Comparison of ENCODE assay signal across 13 cellular contexts in genomic region chr3:38084969-38085942, GRCh38. TPM values are rescaled to one million over a fixed set of nuclear protein-coding genes. Genes with fewer than 3 reads are reported as not detected.
DNase-seq lines count a peak whose midpoint lies in the region; ATAC-seq and TF ChIP-seq lines count a peak whose summit lies in the region.
"Had no signal": no experiment of that assay in that cellular context is flagged by ENCODE, and none has a peak within 500 bp of the region (broad histone marks: within the 10 kb centered on the region; RNA-seq: fewer than 3 reads in every experiment).

No MANE protein-coding gene starts in this region.

- peak overlapping the region; percentile 48 for H3K4me3 Mint-ChIP-seq in Caco-2 (ENCODE audit: unreplicated experiment)
- peak overlapping the region; percentile 67 for H3K4me3 Mint-ChIP-seq in central memory CD8-positive, alpha-beta T cell

- DNase-seq in Caco-2 (no peak), NAMALWA (ENCODE audit: low spot score) (peak; percentile 30), A673 (ENCODE audit: low spot score) (no peak), NCI-H2171 (lab: John Stamatoyannopoulos, UW) (no peak)
- no peak for DNase-seq in central memory CD8-positive, alpha-beta T cell (ENCODE audit: low spot score in 2 of 2)
- no peak for DNase-seq in stimulated activated CD4-positive, alpha-beta T cell treated with anti-CD3 and anti-CD28 coated beads, Interleukin-12 subunit alpha, Interleukin-12 subunit beta, amount 100 ng/mL, for 4 hours
- DNase-seq: colonic mucosa; NCI-H1436 treated with DMSO at 0.1 percent for 48 hours; NK-92 treated with Interleukin-12 subunit alpha and Interleukin-12 subunit beta, amount 100 ng/mL, for 24 hours; transverse colon had no signal

- no peak for TF ChIP-seq CTCF in Caco-2 (IDR thresholded peaks at IDR 0.05; ENCODE audit: insufficient read depth in 1 of 2, low read depth in 1 of 2, low read length in 1 of 2, severe bottlenecking in 1 of 2, unreplicated experiment in 1 of 2)
- TF ChIP-seq CTCF in neutrophil (IDR thresholded peaks at IDR 0.05): no peak
- TF ChIP-seq CTCF in A673 (conservative IDR thresholded peaks at IDR 0.05; ENCODE audit: low read depth, low read length): no peak

- H3K36me3 ChIP-seq in Caco-2 (ENCODE audit: control insufficient read depth, insufficient read depth, low read length): no peaks in the 10 kb centered on the region
- H3K36me3 ChIP-seq in neutrophil: no peaks in the 10 kb centered on the region
- no peaks in the 10 kb centered on the region for H3K36me3 ChIP-seq in A673 (ENCODE audit: insufficient read depth, low read length, poor library complexity, severe bottlenecking)
- H3K36me3 ChIP-seq: colonic mucosa, transverse colon had no signal

- CTCF ChIA-PET in Caco-2 (lab: Charles Lee): no interaction called here
- CTCF ChIA-PET in A673 (lab: Charles Lee): no interaction called here

- H3K36me3 Mint-ChIP-seq in Caco-2 (ENCODE audit: insufficient read depth, unreplicated experiment): peaks cover 18% of the 10 kb centered on the region
- peaks cover 26% of the 10 kb centered on the region for H3K36me3 Mint-ChIP-seq in central memory CD8-positive, alpha-beta T cell (ENCODE audit: insufficient read depth)

- no peak overlapping the region for H3K4me3 ChIP-seq in Caco-2 (ENCODE audit: low read depth, low read length)
- no peak overlapping the region for H3K4me3 ChIP-seq in neutrophil (ENCODE audit: low read depth in 1 of 2, low read length in 1 of 2)
- H3K4me3 ChIP-seq in A673 (ENCODE audit: low read depth, low read length, poor library complexity, severe bottlenecking): no peak overlapping the region
- H3K4me3 ChIP-seq: colonic mucosa, transverse colon had no signal

- peak overlapping the region; percentile 83 for H3K27ac Mint-ChIP-seq in Caco-2 (ENCODE audit: unreplicated experiment)
- H3K27ac Mint-ChIP-seq in central memory CD8-positive, alpha-beta T cell (ENCODE audit: low read depth): peak overlapping the region; percentile 90

- H3K27me3 ChIP-seq in Caco-2 (replicated peaks; ENCODE audit: control insufficient read depth, insufficient read depth, low read length) (no peaks in the 10 kb centered on the region), neutrophil (no peaks in the 10 kb centered on the region), A673 (replicated peaks; ENCODE audit: insufficient read depth, low read depth, low read length, poor library complexity) (no peaks in the 10 kb centered on the region)
- H3K27me3 ChIP-seq: colonic mucosa, transverse colon had no signal

- BruUV-seq in Caco-2 (replicated peaks; lab: Mats Ljungman, UMichigan) (no TSS peak), A673 (replicated peaks; lab: Mats Ljungman, UMichigan) (no TSS peak)

- H3K27ac ChIP-seq in neutrophil (peak overlapping the region; percentile 52), A673 (ENCODE audit: low read depth, low read length, poor library complexity, severe bottlenecking) (no peak overlapping the region)
- H3K27ac ChIP-seq: colonic mucosa, parathyroid adenoma, transverse colon had no signal

- H3K4me1 Mint-ChIP-seq in Caco-2 (ENCODE audit: low read depth, unreplicated experiment): peaks cover 11% of the 10 kb centered on the region
- H3K4me1 Mint-ChIP-seq in central memory CD8-positive, alpha-beta T cell: peaks cover 7% of the 10 kb centered on the region

- H3K4me1 ChIP-seq in Caco-2 (no peaks in the 10 kb centered on the region), neutrophil (ENCODE audit: control insufficient read depth in 1 of 2, insufficient read depth in 1 of 2, low read depth in 1 of 2, low read length in 1 of 2) (peaks cover 24 to 25% of the 10 kb centered on the region in 2 experiments), A673 (ENCODE audit: insufficient read depth, low read length, poor library complexity, severe bottlenecking) (no peaks in the 10 kb centered on the region)
- H3K4me1 ChIP-seq: colonic mucosa, parathyroid adenoma, transverse colon had no signal

- intact Hi-C loops in Caco-2 (cut with micrococcal nuclease; ENCODE audit: unreplicated experiment) (no loop called here), A673 (cut with micrococcal nuclease; ENCODE audit: unreplicated experiment) (no loop called here)

- H3K9me3 Mint-ChIP-seq in Caco-2 (ENCODE audit: unreplicated experiment): peaks cover 19% of the 10 kb centered on the region
- peaks cover 8% of the 10 kb centered on the region for H3K9me3 Mint-ChIP-seq in central memory CD8-positive, alpha-beta T cell

- H3K9me3 ChIP-seq in Caco-2 (peaks cover 5% of the 10 kb centered on the region; the same call in 1 of the 2 replicates), neutrophil (no peaks in the 10 kb centered on the region), A673 (ENCODE audit: low read depth, low read length, poor library complexity, severe bottlenecking) (no peaks in the 10 kb centered on the region)
- H3K9me3 ChIP-seq: colonic mucosa, transverse colon had no signal

- H3K27me3 Mint-ChIP-seq in Caco-2 (ENCODE audit: insufficient read depth, unreplicated experiment): peaks cover 5% of the 10 kb centered on the region
- no peaks in the 10 kb centered on the region for H3K27me3 Mint-ChIP-seq in central memory CD8-positive, alpha-beta T cell

- POLR2A ChIA-PET in Caco-2 (lab: Charles Lee) (interaction anchor here (0.6 kb wide), 1 partner anchor 358 kb away, joined by 3 read pairs; no protein-coding TSS in a partner anchor), A673 (lab: Charles Lee; ENCODE audit: low non-redundant PET) (no interaction called here)

- peak; percentile 21 for ATAC-seq in central memory CD8-positive, alpha-beta T cell (replicated peaks; ENCODE audit: extremely low read depth, poor library complexity, severe bottlenecking)
- no peak for ATAC-seq in HG03460 (IDR thresholded peaks at IDR 0.05; ENCODE audit: unreplicated experiment)

RNA-seq across cellular contexts. Expression of gene DLEC1, which starts 46.2 kb away (rescaled TPM):
- 0.11 and 0.35 TPM in 2 replicates for total RNA-seq in Caco-2 (2022)
- not detected in 2 replicates for total RNA-seq in A673 (2021)

RNA-seq across cellular contexts. Expression of gene ACAA1, which starts 51.7 kb away (rescaled TPM):
- total RNA-seq in Caco-2 (2022): 127 and 139 TPM in 2 replicates
- 24.0 and 27.4 TPM in 2 replicates for total RNA-seq in A673 (2021)

RNA-seq across cellular contexts. Expression of gene MYD88, which starts 53.2 kb away (rescaled TPM):
- total RNA-seq in Caco-2 (2022) (21.2 and 22.3 TPM in 2 replicates), A673 (2021) (11.9 and 13.1 TPM in 2 replicates)

RNA-seq across cellular contexts. Expression of gene PLCD1, which starts 55.8 kb away (rescaled TPM):
- total RNA-seq in Caco-2 (2022): 7.9 and 9.7 TPM in 2 replicates
- total RNA-seq in A673 (2021): 1.1 and 4.1 TPM in 2 replicates
